15 cellular contexts compared by ENCODE assay signal in genomic region chr6:121426686-121427085, GRCh38. TPM values are rescaled to one million over a fixed set of nuclear protein-coding genes. Genes with fewer than 3 reads are reported as not detected.
DNase-seq lines count a peak whose midpoint lies in the region; ATAC-seq and TF ChIP-seq lines count a peak whose summit lies in the region.
"Had no signal": no experiment of that assay in that cellular context is flagged by ENCODE, and none has a peak within 500 bp of the region (broad histone marks: within the 10 kb centered on the region; RNA-seq: fewer than 3 reads in every experiment).

No MANE protein-coding gene starts in this region.

- no peaks in the 10 kb centered on the region for H3K36me3 Mint-ChIP-seq in activated CD4-positive, alpha-beta T cell treated with anti-CD3 and anti-CD28 coated beads, Interleukin-2, amount 10 ng/mL, durations not matched to agents 24 days and 14 days (ENCODE audit: low read depth)
- H3K36me3 Mint-ChIP-seq in activated CD4-positive, alpha-beta T cell treated with anti-CD3 and anti-CD28 coated beads, Interleukin-2, amount 10 ng/mL, durations not matched to agents 7 days and 5 days (ENCODE audit: low read depth): no peaks in the 10 kb centered on the region
- H3K36me3 Mint-ChIP-seq: CD14-positive monocyte; CD4-positive, alpha-beta memory T cell had no signal

- no peaks in the 10 kb centered on the region for H3K27me3 ChIP-seq in left lung
- H3K27me3 ChIP-seq: BLaER1 had no signal

- no peaks in the 10 kb centered on the region for H3K9me3 ChIP-seq in left lung
- H3K9me3 ChIP-seq: BLaER1 had no signal

- intact Hi-C loops in activated CD4-positive, alpha-beta T cell treated with anti-CD3 and anti-CD28 coated beads, Interleukin-2, amount 10 ng/mL, durations not matched to agents 24 days and 14 days (cut with micrococcal nuclease): no loop called here
- intact Hi-C loops in left lung (cut with DNase I): no loop called here

- H3K4me1 ChIP-seq in left lung: no peaks in the 10 kb centered on the region
- H3K4me1 ChIP-seq: BLaER1 had no signal

- POLR2A ChIA-PET in activated CD4-positive, alpha-beta T cell treated with anti-CD3 and anti-CD28 coated beads, Interleukin-2, amount 10 ng/mL, durations not matched to agents 7 days and 5 days (lab: Charles Lee): no interaction called here

- ATAC-seq in left lung: peak; percentile 60

- CTCF ChIA-PET in activated CD4-positive, alpha-beta T cell treated with anti-CD3 and anti-CD28 coated beads, Interleukin-2, amount 10 ng/mL, durations not matched to agents 7 days and 5 days (lab: Charles Lee): no interaction called here

- no peak overlapping the region for H3K4me3 ChIP-seq in left lung
- H3K4me3 ChIP-seq: BLaER1 had no signal

- H3K27me3 Mint-ChIP-seq in activated CD4-positive, alpha-beta T cell treated with anti-CD3 and anti-CD28 coated beads, Interleukin-2, amount 10 ng/mL, durations not matched to agents 24 days and 14 days: no peaks in the 10 kb centered on the region
- no peaks in the 10 kb centered on the region for H3K27me3 Mint-ChIP-seq in activated CD4-positive, alpha-beta T cell treated with anti-CD3 and anti-CD28 coated beads, Interleukin-2, amount 10 ng/mL, durations not matched to agents 7 days and 5 days
- H3K27me3 Mint-ChIP-seq: CD4-positive, alpha-beta memory T cell had no signal

- no peak overlapping the region for H3K4me3 Mint-ChIP-seq in activated CD4-positive, alpha-beta T cell treated with anti-CD3 and anti-CD28 coated beads, Interleukin-2, amount 10 ng/mL, durations not matched to agents 24 days and 14 days
- no peak overlapping the region for H3K4me3 Mint-ChIP-seq in activated CD4-positive, alpha-beta T cell treated with anti-CD3 and anti-CD28 coated beads, Interleukin-2, amount 10 ng/mL, durations not matched to agents 7 days and 5 days
- H3K4me3 Mint-ChIP-seq: CD14-positive monocyte; CD4-positive, alpha-beta memory T cell; H9; HFFc6 had no signal

- no peak for TF ChIP-seq CTCF in left lung (IDR thresholded peaks at IDR 0.05)

- H3K27ac Mint-ChIP-seq in activated CD4-positive, alpha-beta T cell treated with anti-CD3 and anti-CD28 coated beads, Interleukin-2, amount 10 ng/mL, durations not matched to agents 24 days and 14 days: no peak overlapping the region
- H3K27ac Mint-ChIP-seq in activated CD4-positive, alpha-beta T cell treated with anti-CD3 and anti-CD28 coated beads, Interleukin-2, amount 10 ng/mL, durations not matched to agents 7 days and 5 days: no peak overlapping the region
- H3K27ac Mint-ChIP-seq: CD14-positive monocyte; CD4-positive, alpha-beta memory T cell; HFFc6 had no signal

- H3K36me3 ChIP-seq in left lung: no peaks in the 10 kb centered on the region
- H3K36me3 ChIP-seq: BLaER1 had no signal

- DNase-seq in DMS53 (lab: John Stamatoyannopoulos, UW): peak; percentile 1
- no peak for DNase-seq in DMS53 treated with DMSO at 0.1 percent for 48 hours (lab: John Stamatoyannopoulos, UW; ENCODE audit: unreplicated experiment)
- DNase-seq in activated CD4-positive, alpha-beta T cell treated with anti-CD3 and anti-CD28 coated beads, Interleukin-2, amount 10 ng/mL, durations not matched to agents 24 days and 14 days: peak; percentile 11
- no peak for DNase-seq in activated CD4-positive, alpha-beta T cell treated with anti-CD3 and anti-CD28 coated beads, Interleukin-2, amount 10 ng/mL, durations not matched to agents 7 days and 5 days
- DNase-seq in left lung: no peak
- no peak for DNase-seq in HCEC 1CT
- no peak for DNase-seq in putamen (ENCODE audit: low spot score)
- DNase-seq: 8988T; Calu3; CD4-positive, alpha-beta memory T cell; H9; HFFc6; IMR-90 had no signal

- no peak overlapping the region for H3K27ac ChIP-seq in left lung
- H3K27ac ChIP-seq: BLaER1 had no signal

- H3K4me1 Mint-ChIP-seq in activated CD4-positive, alpha-beta T cell treated with anti-CD3 and anti-CD28 coated beads, Interleukin-2, amount 10 ng/mL, durations not matched to agents 24 days and 14 days: no peaks in the 10 kb centered on the region
- H3K4me1 Mint-ChIP-seq in activated CD4-positive, alpha-beta T cell treated with anti-CD3 and anti-CD28 coated beads, Interleukin-2, amount 10 ng/mL, durations not matched to agents 7 days and 5 days: no peaks in the 10 kb centered on the region
- H3K4me1 Mint-ChIP-seq: CD14-positive monocyte; CD4-positive, alpha-beta memory T cell had no signal

- H3K9me3 Mint-ChIP-seq in activated CD4-positive, alpha-beta T cell treated with anti-CD3 and anti-CD28 coated beads, Interleukin-2, amount 10 ng/mL, durations not matched to agents 24 days and 14 days: no peaks in the 10 kb centered on the region
- no peaks in the 10 kb centered on the region for H3K9me3 Mint-ChIP-seq in activated CD4-positive, alpha-beta T cell treated with anti-CD3 and anti-CD28 coated beads, Interleukin-2, amount 10 ng/mL, durations not matched to agents 7 days and 5 days
- H3K9me3 Mint-ChIP-seq: CD14-positive monocyte, H9, HFFc6 had no signal

RNA-seq across cellular contexts. Expression of gene GJA1, which starts 8.8 kb away (rescaled TPM):
- total RNA-seq in activated CD4-positive, alpha-beta T cell treated with anti-CD3 and anti-CD28 coated beads, Interleukin-2, amount 10 ng/mL, durations not matched to agents 24 days and 14 days: not detected in 2 replicates
- not detected for total RNA-seq in activated CD4-positive, alpha-beta T cell treated with anti-CD3 and anti-CD28 coated beads, Interleukin-2, amount 10 ng/mL, durations not matched to agents 7 days and 5 days
- total RNA-seq in left lung: 100 to 1,000 TPM in 1 of 2 donors, 10 to 100 TPM in 1; 71.1 to 162 TPM
- total RNA-seq: CD4-positive, alpha-beta memory T cell had no signal

Comparison
In these comparisons a context has a peak if more than half of its experiments do, and no peak if none do; other contexts are left out.
1. DNase-seq: peak in DMS53 (single experiment) and activated CD4-positive, alpha-beta T cell treated with anti-CD3 and anti-CD28 coated beads, Interleukin-2, amount 10 ng/mL, durations not matched to agents 24 days and 14 days (single experiment); none in DMS53 treated with DMSO at 0.1 percent for 48 hours (single experiment), activated CD4-positive, alpha-beta T cell treated with anti-CD3 and anti-CD28 coated beads, Interleukin-2, amount 10 ng/mL, durations not matched to agents 7 days and 5 days (single experiment), left lung (0 of 2), HCEC 1CT (single experiment) and putamen (single experiment).
2. RNA of gene GJA1, which starts 8.8 kb away (total RNA-seq): 71.1 to 162 TPM in left lung; not detected in activated CD4-positive, alpha-beta T cell treated with anti-CD3 and anti-CD28 coated beads, Interleukin-2, amount 10 ng/mL, durations not matched to agents 7 days and 5 days and not detected in activated CD4-positive, alpha-beta T cell treated with anti-CD3 and anti-CD28 coated beads, Interleukin-2, amount 10 ng/mL, durations not matched to agents 24 days and 14 days; every median in the first group is over 10 times any median in the second.